In genomic region chr20:18055261-18055660, GRCh38 we compare ENCODE assay signal across 1 cellular context.
TF ChIP-seq lines count a peak whose summit lies in the region.

No MANE protein-coding gene starts in this region.

TF ChIP-seq in HepG2, 621 proteins besides CTCF, POLR2A, EP300 and RAD21 (continued from another document):
- TF ChIP-seq PAXIP1 (CRISPR knock-in tag; conservative IDR thresholded peaks at IDR 0.05): no peak
- TF ChIP-seq, protein P1, sequence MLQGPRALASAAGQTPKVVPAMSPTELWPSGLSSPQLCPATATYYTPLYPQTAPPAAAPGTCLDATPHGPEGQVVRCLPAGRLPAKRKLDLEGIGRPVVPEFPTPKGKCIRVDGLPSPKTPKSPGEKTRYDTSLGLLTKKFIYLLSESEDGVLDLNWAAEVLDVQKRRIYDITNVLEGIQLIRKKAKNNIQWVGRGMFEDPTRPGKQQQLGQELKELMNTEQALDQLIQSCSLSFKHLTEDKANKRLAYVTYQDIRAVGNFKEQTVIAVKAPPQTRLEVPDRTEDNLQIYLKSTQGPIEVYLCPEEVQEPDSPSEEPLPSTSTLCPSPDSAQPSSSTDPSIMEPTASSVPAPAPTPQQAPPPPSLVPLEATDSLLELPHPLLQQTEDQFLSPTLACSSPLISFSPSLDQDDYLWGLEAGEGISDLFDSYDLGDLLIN (CRISPR knock-in tag; IDR thresholded peaks at IDR 0.05; ENCODE audit: borderline replicate concordance): no peak
